30 cellular contexts compared by ENCODE assay signal in genomic region chr3:39781632-39782031, GRCh38. TPM values are rescaled to one million over a fixed set of nuclear protein-coding genes. Genes with fewer than 3 reads are reported as not detected.
"Had no signal": no experiment of that assay in that cellular context is flagged by ENCODE, and none has a peak within 500 bp of the region (broad histone marks: within the 10 kb centered on the region; RNA-seq: fewer than 3 reads in every experiment).

No MANE protein-coding gene starts in this region.

- H3K4me1 ChIP-seq: neural progenitor cell, parathyroid adenoma, psoas muscle, spleen, suprapubic skin, testis, tibial nerve, upper lobe of left lung, vagina had no signal

- H3K36me3 ChIP-seq: neural progenitor cell, ovary, spleen, suprapubic skin, tibial nerve, upper lobe of left lung, vagina had no signal

- DNase-seq: naive thymus-derived CD4-positive, alpha-beta T cell; natural killer cell; occipital lobe; ovary; posterior cingulate gyrus; psoas muscle; retina; right cardiac atrium; spleen; stimulated activated CD4-positive, alpha-beta T cell treated with anti-CD3 and anti-CD28 coated beads, Interleukin-12 subunit alpha, Interleukin-12 subunit beta, amount 100 ng/mL, for 4 hours; stimulated activated CD4-positive, alpha-beta T cell treated with anti-CD3 and anti-CD28 coated beads, Interleukin-1b, Interleukin-23, amount 100 ng/mL, for 48 hours; stimulated activated CD4-positive, alpha-beta T cell treated with anti-CD3 and anti-CD28 coated beads, Interleukin-4, amount 100 ng/mL, for 1 hour; stimulated activated CD4-positive, alpha-beta T cell treated with anti-CD3 and anti-CD28 coated beads, Interleukin-4, amount 100 ng/mL, for 4 hours; stimulated activated CD8-positive, alpha-beta memory T cell treated with anti-CD3 and anti-CD28 coated beads, Interleukin-4, amount 100 ng/mL, for 48 hours; stimulated activated naive CD4-positive, alpha-beta T cell; stimulated activated naive CD8-positive, alpha-beta T cell treated with anti-CD3 and anti-CD28 coated beads, Interleukin-15, amount 100 ng/mL, for 72 hours; stimulated activated naive CD8-positive, alpha-beta T cell treated with anti-CD3 and anti-CD28 coated beads, Interleukin-15, Interleukin-2, amounts not matched to agents 100 U/mL and 50 U/mL, for 24 hours; substantia nigra; testis; trophoblast cell; upper lobe of left lung had no signal

- H3K27me3 ChIP-seq: neural progenitor cell, ovary, suprapubic skin, testis, tibial nerve, upper lobe of left lung, vagina had no signal

- ATAC-seq: naive thymus-derived CD4-positive, alpha-beta T cell; natural killer cell; right cardiac atrium; sciatic nerve; stimulated activated memory B cell treated with anti-CD40 and anti-IgM and Interleukin-4, amounts not matched to agents 10 μg/mL and 1 μg/mL and 100 μg/mL, for 72 hours; stimulated activated naive CD8-positive, alpha-beta T cell treated with anti-CD3 and anti-CD28 coated beads, Interleukin-15, amount 100 ng/mL, for 72 hours; stimulated activated naive CD8-positive, alpha-beta T cell treated with anti-CD3 and anti-CD28 coated beads, Interleukin-15, Interleukin-2, amounts not matched to agents 100 U/mL and 50 U/mL, for 24 hours had no signal

- H3K27ac ChIP-seq: neural progenitor cell, ovary, parathyroid adenoma, psoas muscle, skin epidermis, suprapubic skin, testis, tibial nerve, upper lobe of left lung, vagina had no signal

- H3K4me3 ChIP-seq: neural progenitor cell, ovary, psoas muscle, skin epidermis, smooth muscle cell, spleen, suprapubic skin, testis, tibial nerve, upper lobe of left lung, vagina had no signal

- H3K9me3 ChIP-seq: ovary, psoas muscle, suprapubic skin, testis, upper lobe of left lung, vagina had no signal

- H3K9ac ChIP-seq: neural progenitor cell, parathyroid adenoma had no signal

RNA-seq across cellular contexts. Expression of gene MYRIP, which starts 27.8 kb away (rescaled TPM):
- total RNA-seq: naive thymus-derived CD4-positive, alpha-beta T cell; natural killer cell; smooth muscle cell had no signal
- polyA plus RNA-seq: naive thymus-derived CD4-positive, alpha-beta T cell; smooth muscle cell had no signal
